In genomic region chr10:125159932-125160855, GRCh38 we compare ENCODE assay signal across 1 cellular context.
A peak's percentile ranks its signal among the peaks of the same experiment; 100 is the strongest.
TF ChIP-seq lines count a peak whose summit lies in the region.

Gene CTBP2 (minus strand): TSS chr10:125160563.

TF ChIP-seq in H1, 55 proteins besides CTCF, POLR2A, EP300 and RAD21 (continued from another document):
- no peak for TF ChIP-seq ASH2L (IDR thresholded peaks at IDR 0.05; ENCODE audit: low read length)
- no peak for TF ChIP-seq TBP (IDR thresholded peaks at IDR 0.05; ENCODE audit: low read depth, low read length)
- TF ChIP-seq SP1 (IDR thresholded peaks at IDR 0.05; ENCODE audit: low read depth, low read length), result no peak
- no peak for TF ChIP-seq RNF2 (IDR thresholded peaks at IDR 0.05; ENCODE audit: borderline replicate concordance, low read depth, low read length, missing control alignments, poor library complexity, severe bottlenecking)
- no peak for TF ChIP-seq RBBP5 (IDR thresholded peaks at IDR 0.05; ENCODE audit: borderline replicate concordance, low read depth, low read length)
- TF ChIP-seq JUND (IDR thresholded peaks at IDR 0.05; ENCODE audit: low read length), result no peak
- TF ChIP-seq CBX5 (IDR thresholded peaks at IDR 0.05; ENCODE audit: low read depth, low read length), result no peak
- no peak; the same call in none of the 2 replicates for TF ChIP-seq TAF1 (IDR thresholded peaks at IDR 0.05; ENCODE audit: low read depth, low read length)
- no peak for TF ChIP-seq CEBPB (IDR thresholded peaks at IDR 0.05; ENCODE audit: low read depth, low read length)
- TF ChIP-seq CHD1 (IDR thresholded peaks at IDR 0.05; ENCODE audit: low read depth, low read length), result no peak
- no peak for TF ChIP-seq POU5F1 (IDR thresholded peaks at IDR 0.05; ENCODE audit: low read depth, low read length)
- TF ChIP-seq SIN3A (conservative IDR thresholded peaks at IDR 0.05 in 1 of 2, IDR thresholded peaks at IDR 0.05 in 1 of 2; ENCODE audit: low read depth in 1 of 2, low read length in 2 of 2), result peak in 1 of 2 experiments; percentile 36; a peak in 1 of 4 replicates
- TF ChIP-seq PHF8 (conservative IDR thresholded peaks at IDR 0.05; ENCODE audit: low read depth, low read length), result peak; percentile 41; the same call in 1 of the 2 replicates
- no peak for TF ChIP-seq SP4 (IDR thresholded peaks at IDR 0.05; ENCODE audit: low read length)
- TF ChIP-seq GABPA (IDR thresholded peaks at IDR 0.05; ENCODE audit: borderline replicate concordance, insufficient read depth, low read length), result no peak
